In the genomic region with DNA sequence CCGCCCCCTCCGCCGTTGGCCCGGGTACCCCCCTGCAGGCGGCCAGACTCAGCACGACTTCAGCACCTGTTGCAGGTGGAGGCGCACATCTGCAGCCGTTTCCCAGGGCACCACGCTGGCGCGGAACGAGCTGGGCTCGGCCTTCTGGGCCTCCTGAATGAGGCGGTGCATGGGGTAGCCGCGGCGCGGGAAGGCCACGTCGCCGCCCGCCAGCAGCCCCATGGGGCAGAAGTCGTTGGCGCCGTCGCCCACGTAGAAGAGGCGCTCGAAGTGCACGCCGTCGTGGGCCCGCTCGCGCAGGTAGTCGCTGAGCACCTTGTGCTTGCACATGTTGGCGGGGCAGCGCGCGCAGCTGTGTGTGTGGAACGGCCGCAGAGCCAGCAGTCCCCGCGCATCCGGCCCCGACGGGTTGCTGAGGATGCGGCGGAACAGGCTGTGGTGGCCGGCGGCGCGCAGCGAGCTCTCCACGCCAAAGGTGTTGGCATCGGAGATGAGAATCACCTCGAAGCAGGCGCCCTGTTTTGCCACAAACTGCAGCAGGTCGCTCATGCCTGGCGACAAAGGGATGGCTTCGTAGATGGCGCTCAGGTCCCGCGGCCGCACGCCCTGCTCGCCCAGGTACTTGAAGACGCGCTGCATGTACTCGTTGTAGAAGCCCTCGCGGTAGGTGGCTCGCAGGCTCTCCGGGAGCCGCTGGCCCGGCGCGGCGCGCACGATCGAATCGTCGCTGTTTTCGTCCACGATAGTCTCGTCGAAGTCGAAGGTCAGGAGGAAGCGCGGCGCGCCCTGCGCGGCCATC, we compare ENCODE assay signal across 8 cellular contexts. TPM values are rescaled to one million over a fixed set of nuclear protein-coding genes. Genes with fewer than 3 reads are reported as not detected.
DNase-seq lines count a peak whose midpoint lies in the region; ATAC-seq and TF ChIP-seq lines count a peak whose summit lies in the region.

No MANE protein-coding gene starts in this region.

- peaks cover 15% of the 10 kb centered on the region for H3K4me1 Mint-ChIP-seq in GM23338

- H3K36me3 Mint-ChIP-seq in GM23338 (ENCODE audit: low read depth) = no peaks in the 10 kb centered on the region; the same call in 2 of the 3 replicates

- H2AFZ ChIP-seq in GM23338 = peak overlapping the region; percentile 91

- H3K4me3 ChIP-seq in GM23338 = peak overlapping the region; percentile 70
- H3K4me3 ChIP-seq in neutrophil (ENCODE audit: low read depth in 1 of 2, low read length in 1 of 2) = peak overlapping the region; percentile 44 to 61

- H3K36me3 ChIP-seq in GM23338 (ENCODE audit: insufficient read depth) (no peaks in the 10 kb centered on the region), neutrophil (peaks cover 60% of the 10 kb centered on the region)

- no peaks in the 10 kb centered on the region for H4K20me1 ChIP-seq in GM23338 (replicated peaks; ENCODE audit: insufficient read depth)

- peak overlapping the region; percentile 92 for H3K4me2 ChIP-seq in GM23338

- no peak; a peak in 1 of 4 replicates for TF ChIP-seq CTCF in GM23338 (conservative IDR thresholded peaks at IDR 0.05; ENCODE audit: low read depth in 2 of 2)
- TF ChIP-seq CTCF in neutrophil (IDR thresholded peaks at IDR 0.05) = no peak

- no peak overlapping the region for H3K27ac Mint-ChIP-seq in GM23338

- no peaks in the 10 kb centered on the region for H3K9me3 Mint-ChIP-seq in GM23338

- no peaks in the 10 kb centered on the region for H3K9me3 ChIP-seq in neutrophil

- DNase-seq in GM23338 (ENCODE audit: low spot score) (peak; percentile 80), T-helper 9 cell (peak; percentile 36), hepatic stellate cell (ENCODE audit: low spot score) (no peak), GDM1 (lab: John Stamatoyannopoulos, UW) (no peak)
- DNase-seq in effector CD4-positive, alpha-beta T cell = peak; percentile 32

- H3K4me3 Mint-ChIP-seq in GM23338 = peak overlapping the region; percentile 73

- H3F3A ChIP-seq in GM23338 (replicated peaks; ENCODE audit: low read depth) = 0 out of 2 replicates have a peak, but pooled peaks cover 6% of the 10 kb centered on the region

- H3K27ac ChIP-seq in GM23338 (ENCODE audit: low read depth) = no peak overlapping the region
- H3K27ac ChIP-seq in neutrophil = peak overlapping the region; percentile 58

- ATAC-seq in GM23338 (peak; percentile 55), GM18520 (IDR thresholded peaks at IDR 0.05; ENCODE audit: unreplicated experiment) (no peak), GM18519 (IDR thresholded peaks at IDR 0.05; ENCODE audit: low FRiP score, unreplicated experiment) (no peak)

- H3K79me2 ChIP-seq in GM23338 (replicated peaks; ENCODE audit: insufficient read depth) = no peaks in the 10 kb centered on the region

- no peaks in the 10 kb centered on the region for H3K9me2 ChIP-seq in GM23338 (ENCODE audit: insufficient read depth)

- H3K4me1 ChIP-seq in GM23338 (ENCODE audit: insufficient read depth) = peaks cover 14% of the 10 kb centered on the region
- peaks cover 60 to 77% of the 10 kb centered on the region in 2 experiments for H3K4me1 ChIP-seq in neutrophil (ENCODE audit: control insufficient read depth in 1 of 2, insufficient read depth in 1 of 2, low read depth in 1 of 2, low read length in 1 of 2)

- peaks cover 71% of the 10 kb centered on the region for H3K27me3 ChIP-seq in GM23338 (ENCODE audit: insufficient read depth)
- H3K27me3 ChIP-seq in neutrophil = peaks cover 58% of the 10 kb centered on the region

- peaks cover 63% of the 10 kb centered on the region for H3K27me3 Mint-ChIP-seq in GM23338 (ENCODE audit: insufficient read depth, low read depth, poor library complexity)

TF ChIP-seq in GM23338, 12 proteins besides CTCF, POLR2A, EP300 and RAD21:
- TF ChIP-seq EZH2 (IDR thresholded peaks at IDR 0.05; ENCODE audit: low read depth, unreplicated experiment) = peak; percentile 25
- TF ChIP-seq JUNB (IDR thresholded peaks at IDR 0.05; ENCODE audit: unreplicated experiment) = no peak

RNA-seq across cellular contexts. Expression of a gene that starts 6.2 kb away (rescaled TPM):
- 2.2 and 2.4 TPM in 2 replicates for total RNA-seq in GM23338 (2014; rRNA removed; shearing (Covaris generic))
- polyA plus RNA-seq in GM23338 (2016; fragmentation: Nextera tagmentation; extraction: Ambion mirVana) = 0.38 and 0.71 TPM in 2 replicates

RNA-seq across cellular contexts. Expression of a gene that starts 13.9 kb away (rescaled TPM):
- total RNA-seq in GM23338 (2014; rRNA removed; shearing (Covaris generic)) = 1.2 and 3.0 TPM in 2 replicates
- 1.8 and 2.4 TPM in 2 replicates for polyA plus RNA-seq in GM23338 (2016; fragmentation: Nextera tagmentation; extraction: Ambion mirVana)

RNA-seq across cellular contexts. Expression of a gene that starts 14.0 kb away (rescaled TPM):
- total RNA-seq in GM23338 (2014; rRNA removed; shearing (Covaris generic)) = 0.42 TPM in 1 of 2 replicates, not detected in the other
- polyA plus RNA-seq in GM23338 (2016; fragmentation: Nextera tagmentation; extraction: Ambion mirVana) = 0.56 and 1.5 TPM in 2 replicates

Comparison
In these comparisons a context has a peak if more than half of its experiments do, and no peak if none do; other contexts are left out.
1. DNase-seq: peak in GM23338 (single experiment), T-helper 9 cell (single experiment) and effector CD4-positive, alpha-beta T cell (single experiment); none in hepatic stellate cell (single experiment) and GDM1 (single experiment).